31 cellular contexts compared by ENCODE assay signal in the genomic region with DNA sequence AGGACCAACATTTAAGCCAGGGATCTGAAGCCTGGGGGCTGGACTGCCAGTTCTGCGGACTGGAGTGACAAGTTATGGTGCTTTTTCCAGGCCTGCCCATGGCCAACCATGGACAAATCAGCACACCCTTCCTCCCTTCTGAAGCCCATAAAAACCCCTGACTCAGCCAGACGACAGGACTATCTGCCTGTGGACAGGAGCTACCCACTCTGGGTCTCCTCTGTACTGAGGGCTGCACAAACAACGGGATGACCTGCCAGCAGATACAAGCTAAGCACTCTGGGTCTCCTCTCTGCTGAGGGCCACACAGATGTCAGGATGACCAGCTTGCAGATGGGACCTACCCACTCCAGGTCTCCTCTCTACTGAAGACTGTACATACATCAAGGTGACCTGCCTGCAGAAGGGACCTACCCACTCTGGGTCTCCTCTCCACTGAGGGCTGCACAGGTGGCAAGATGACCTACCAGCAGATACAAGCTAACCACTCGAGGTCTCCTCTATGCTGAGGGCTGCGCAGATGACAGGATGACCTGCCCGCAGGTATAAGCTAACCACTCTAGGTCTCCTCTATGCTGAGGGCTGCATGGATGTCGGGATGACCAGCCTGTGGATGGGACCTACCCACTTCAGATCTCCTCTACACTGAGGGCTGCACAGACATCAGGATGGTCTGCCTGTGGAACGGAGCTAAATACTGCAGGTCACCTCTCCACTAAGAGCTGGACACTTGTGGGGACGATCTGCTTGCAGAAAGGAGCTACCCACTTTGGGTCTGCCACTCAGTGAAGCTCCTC.
"Had no signal": no experiment of that assay in that cellular context is flagged by ENCODE, and none has a peak within 500 bp of the region (broad histone marks: within the 10 kb centered on the region; RNA-seq: fewer than 3 reads in every experiment).

No MANE protein-coding gene starts in this region.

- ATAC-seq: activated CD4-positive, alpha-beta T cell treated with anti-CD3 and anti-CD28 coated beads for 36 hours; activated naive CD4-positive, alpha-beta T cell treated with anti-CD3 and anti-CD28 coated beads, Interleukin-2, amount 50 U/mL, for 72 hours; activated T-cell treated with anti-CD3 and anti-CD28 coated beads, Interleukin-2, amount 50 U/mL, for 72 hours; gastrocnemius medialis; left cardiac atrium; left ventricle myocardium superior; stimulated activated memory B cell treated with anti-CD40 and anti-IgM and Interleukin-4, amounts not matched to agents 10 μg/mL and 1 μg/mL and 100 μg/mL, for 72 hours; stimulated activated naive CD8-positive, alpha-beta T cell treated with anti-CD3 and anti-CD28 coated beads, Interleukin-15, amount 100 ng/mL, for 72 hours had no signal

- H3K27ac ChIP-seq: gastrocnemius medialis, parathyroid adenoma, right atrium auricular region had no signal

- H3K27me3 Mint-ChIP-seq: activated CD4-positive, alpha-beta T cell treated with anti-CD3 and anti-CD28 coated beads for 36 hours; naive B cell; stimulated activated memory B cell treated with anti-CD40 and anti-IgM and Interleukin-4, amounts not matched to agents 10 μg/mL and 1 μg/mL and 100 μg/mL, for 72 hours; stimulated activated naive CD8-positive, alpha-beta T cell treated with anti-CD3 and anti-CD28 coated beads, Interleukin-15, amount 100 ng/mL, for 72 hours; type B pancreatic cell had no signal

- H3K27me3 ChIP-seq: gastrocnemius medialis, right atrium auricular region had no signal

- H3K4me3 ChIP-seq: gastrocnemius medialis, right atrium auricular region, smooth muscle cell had no signal

- H3K9me3 Mint-ChIP-seq: type B pancreatic cell had no signal

- H3K79me2 ChIP-seq: parathyroid adenoma had no signal

- H3K4me1 Mint-ChIP-seq: activated CD4-positive, alpha-beta T cell treated with anti-CD3 and anti-CD28 coated beads for 36 hours; naive B cell; neural crest cell; stimulated activated memory B cell treated with anti-CD40 and anti-IgM and Interleukin-4, amounts not matched to agents 10 μg/mL and 1 μg/mL and 100 μg/mL, for 72 hours; stimulated activated naive CD8-positive, alpha-beta T cell treated with anti-CD3 and anti-CD28 coated beads, Interleukin-15, amount 100 ng/mL, for 72 hours had no signal

- H3K9ac ChIP-seq: parathyroid adenoma had no signal

- FAIRE-seq: colon, endometrium, keratinocyte had no signal

- DNase-seq: activated CD4-positive, alpha-beta T cell treated with anti-CD3 and anti-CD28 coated beads for 36 hours; activated CD4-positive, alpha-beta T cell treated with anti-CD3 and anti-CD28 coated beads, Interleukin-2, amount 50 U/mL, for 4 hours; activated CD4-positive, CD25-positive, alpha-beta regulatory T cell; activated naive CD4-positive, alpha-beta T cell; activated T-cell treated with anti-CD3 and anti-CD28 coated beads for 4 hours; activated T-cell treated with anti-CD3 and anti-CD28 coated beads, Interleukin-2, amount 50 U/mL, for 72 hours; dermis blood vessel endothelial cell; effector CD4-positive, alpha-beta T cell; gastrocnemius medialis; head of caudate nucleus; hippocampal formation; left cardiac atrium; left ventricle myocardium superior; naive B cell; occipital lobe; stimulated activated CD4-positive, alpha-beta T cell treated with anti-CD3 and anti-CD28 coated beads, Interleukin-1b, Interleukin-23, amount 100 ng/mL, for 48 hours; stimulated activated CD4-positive, alpha-beta T cell treated with anti-CD3 and anti-CD28 coated beads, Interleukin-4, amount 100 ng/mL, for 4 hours; stimulated activated CD8-positive, alpha-beta memory T cell treated with anti-CD3 and anti-CD28 coated beads, Interleukin-4, amount 100 ng/mL, for 48 hours; stimulated activated naive CD8-positive, alpha-beta T cell treated with anti-CD3 and anti-CD28 coated beads, Interleukin-15, amount 100 ng/mL, for 72 hours; substantia nigra had no signal

- H3K4me3 Mint-ChIP-seq: activated CD4-positive, alpha-beta T cell treated with anti-CD3 and anti-CD28 coated beads for 36 hours; activated T-cell treated with anti-CD3 and anti-CD28 coated beads, Interleukin-2, amount 50 U/mL, for 72 hours; naive B cell; neural crest cell; stimulated activated memory B cell treated with anti-CD40 and anti-IgM and Interleukin-4, amounts not matched to agents 10 μg/mL and 1 μg/mL and 100 μg/mL, for 72 hours; stimulated activated naive CD8-positive, alpha-beta T cell treated with anti-CD3 and anti-CD28 coated beads, Interleukin-15, amount 100 ng/mL, for 72 hours; T-helper 2 cell treated with Interferon-gamma antibody and Interleukin-4, amounts not matched to agents 5 μg/mL and 100 μg/mL, for 36 hours; type B pancreatic cell had no signal

- H2AFZ ChIP-seq: parathyroid adenoma had no signal

- H3K27ac Mint-ChIP-seq: activated CD4-positive, alpha-beta T cell treated with anti-CD3 and anti-CD28 coated beads for 36 hours; activated naive CD4-positive, alpha-beta T cell treated with anti-CD3 and anti-CD28 coated beads, Interleukin-2, amount 50 U/mL, for 72 hours; activated T-cell treated with anti-CD3 and anti-CD28 coated beads, Interleukin-2, amount 50 U/mL, for 72 hours; stimulated activated memory B cell treated with anti-CD40 and anti-IgM and Interleukin-4, amounts not matched to agents 10 μg/mL and 1 μg/mL and 100 μg/mL, for 72 hours; T-helper 2 cell treated with Interferon-gamma antibody and Interleukin-4, amounts not matched to agents 5 μg/mL and 100 μg/mL, for 36 hours; type B pancreatic cell had no signal

- H3K4me2 ChIP-seq: smooth muscle cell had no signal

- H3K4me1 ChIP-seq: gastrocnemius medialis, parathyroid adenoma, right atrium auricular region had no signal
